20 cellular contexts compared by ENCODE assay signal in genomic region chr9:85964949-85965348, GRCh38. TPM values are rescaled to one million over a fixed set of nuclear protein-coding genes. Genes with fewer than 3 reads are reported as not detected.
DNase-seq lines count a peak whose midpoint lies in the region; ATAC-seq, FAIRE-seq and TF ChIP-seq lines count a peak whose summit lies in the region.
"Had no signal": no experiment of that assay in that cellular context is flagged by ENCODE, and none has a peak within 500 bp of the region (broad histone marks: within the 10 kb centered on the region; RNA-seq: fewer than 3 reads in every experiment).

No MANE protein-coding gene starts in this region.

- no peak for TF ChIP-seq CTCF in astrocyte (IDR thresholded peaks at IDR 0.05; ENCODE audit: insufficient read depth, low read depth, low read length)

- peaks cover 6% of the 10 kb centered on the region for H4K20me1 ChIP-seq in astrocyte (ENCODE audit: insufficient read depth, low read length)

- intact Hi-C loops in activated CD4-positive, alpha-beta memory T cell treated with anti-CD3 and anti-CD28 coated beads for 36 hours (cut with micrococcal nuclease), result no loop called here

- peaks cover 12% of the 10 kb centered on the region for H3K36me3 ChIP-seq in astrocyte (ENCODE audit: insufficient read depth, low read length)

- POLR2A ChIA-PET in activated CD4-positive, alpha-beta memory T cell treated with anti-CD3 and anti-CD28 coated beads, Interleukin-2, amount 10 ng/mL, durations not matched to agents 7 days and 5 days (lab: Charles Lee), result no interaction called here
- POLR2A ChIA-PET in activated CD4-positive, alpha-beta memory T cell treated with anti-CD3 and anti-CD28 coated beads for 36 hours (lab: Charles Lee), result no interaction called here

- no peak overlapping the region for H3K4me3 ChIP-seq in astrocyte (ENCODE audit: insufficient read depth, low read depth, low read length)

- no peak for ATAC-seq in T-helper 17 cell
- ATAC-seq: HepG2 had no signal

- H3K4me1 Mint-ChIP-seq in activated CD4-positive, alpha-beta memory T cell treated with anti-CD3 and anti-CD28 coated beads, Interleukin-2, amount 10 ng/mL, durations not matched to agents 7 days and 5 days, result peaks cover 14% of the 10 kb centered on the region
- peaks cover 3% of the 10 kb centered on the region for H3K4me1 Mint-ChIP-seq in activated CD4-positive, alpha-beta memory T cell treated with anti-CD3 and anti-CD28 coated beads for 36 hours (ENCODE audit: low read depth)
- H3K4me1 Mint-ChIP-seq in T-helper 17 cell, result peaks cover 13% of the 10 kb centered on the region
- H3K4me1 Mint-ChIP-seq in astrocyte (ENCODE audit: low read depth, unreplicated experiment), result peaks cover 3% of the 10 kb centered on the region
- H3K4me1 Mint-ChIP-seq: IgD-negative memory B cell had no signal

- H3K27me3 ChIP-seq in astrocyte (ENCODE audit: insufficient read depth, low read length), result no peaks in the 10 kb centered on the region
- H3K27me3 ChIP-seq: BE2C had no signal

- H3K27ac Mint-ChIP-seq in activated CD4-positive, alpha-beta memory T cell treated with anti-CD3 and anti-CD28 coated beads, Interleukin-2, amount 10 ng/mL, durations not matched to agents 7 days and 5 days, result peak overlapping the region; percentile 29
- H3K27ac Mint-ChIP-seq in activated CD4-positive, alpha-beta memory T cell treated with anti-CD3 and anti-CD28 coated beads for 36 hours, result no peak overlapping the region
- H3K27ac Mint-ChIP-seq in T-helper 17 cell (peak overlapping the region; percentile 78), astrocyte (ENCODE audit: unreplicated experiment) (no peak overlapping the region)
- H3K27ac Mint-ChIP-seq: CD4-positive, alpha-beta T cell; IgD-negative memory B cell had no signal

- CTCF ChIA-PET in activated CD4-positive, alpha-beta memory T cell treated with anti-CD3 and anti-CD28 coated beads, Interleukin-2, amount 10 ng/mL, durations not matched to agents 7 days and 5 days (lab: Charles Lee), result no interaction called here
- CTCF ChIA-PET in activated CD4-positive, alpha-beta memory T cell treated with anti-CD3 and anti-CD28 coated beads for 36 hours (lab: Charles Lee), result no interaction called here

- H3K27me3 Mint-ChIP-seq in activated CD4-positive, alpha-beta memory T cell treated with anti-CD3 and anti-CD28 coated beads, Interleukin-2, amount 10 ng/mL, durations not matched to agents 7 days and 5 days, result no peaks in the 10 kb centered on the region
- no peaks in the 10 kb centered on the region for H3K27me3 Mint-ChIP-seq in activated CD4-positive, alpha-beta memory T cell treated with anti-CD3 and anti-CD28 coated beads for 36 hours
- H3K27me3 Mint-ChIP-seq in T-helper 17 cell, result no peaks in the 10 kb centered on the region
- H3K27me3 Mint-ChIP-seq in astrocyte (ENCODE audit: low read depth, unreplicated experiment), result no peaks in the 10 kb centered on the region
- H3K27me3 Mint-ChIP-seq: CD4-positive, alpha-beta T cell; IgD-negative memory B cell had no signal

- no peaks in the 10 kb centered on the region for H3K9me3 Mint-ChIP-seq in activated CD4-positive, alpha-beta memory T cell treated with anti-CD3 and anti-CD28 coated beads, Interleukin-2, amount 10 ng/mL, durations not matched to agents 7 days and 5 days
- no peaks in the 10 kb centered on the region for H3K9me3 Mint-ChIP-seq in activated CD4-positive, alpha-beta memory T cell treated with anti-CD3 and anti-CD28 coated beads for 36 hours
- H3K9me3 Mint-ChIP-seq in astrocyte (ENCODE audit: unreplicated experiment), result no peaks in the 10 kb centered on the region
- H3K9me3 Mint-ChIP-seq: CD4-positive, alpha-beta T cell; H9; IgD-negative memory B cell had no signal

- H3K4me1 ChIP-seq in astrocyte (ENCODE audit: insufficient read depth, low read length), result no peaks in the 10 kb centered on the region
- H3K4me1 ChIP-seq: BE2C, Caco-2 had no signal

- no peak overlapping the region for H3K4me2 ChIP-seq in astrocyte (ENCODE audit: low read length)

- H3K9me3 ChIP-seq in T-helper 17 cell (ENCODE audit: control insufficient read depth, low read length, poor library complexity, severe bottlenecking), result no peaks in the 10 kb centered on the region
- H3K9me3 ChIP-seq in astrocyte (ENCODE audit: insufficient read depth, low read depth, low read length), result no peaks in the 10 kb centered on the region
- H3K9me3 ChIP-seq: BE2C, Caco-2 had no signal

- no peak overlapping the region for H3K4me3 Mint-ChIP-seq in activated CD4-positive, alpha-beta memory T cell treated with anti-CD3 and anti-CD28 coated beads, Interleukin-2, amount 10 ng/mL, durations not matched to agents 7 days and 5 days
- H3K4me3 Mint-ChIP-seq in activated CD4-positive, alpha-beta memory T cell treated with anti-CD3 and anti-CD28 coated beads for 36 hours, result no peak overlapping the region
- no peak overlapping the region for H3K4me3 Mint-ChIP-seq in T-helper 17 cell
- no peak overlapping the region for H3K4me3 Mint-ChIP-seq in astrocyte (ENCODE audit: unreplicated experiment)
- H3K4me3 Mint-ChIP-seq: CD4-positive, alpha-beta T cell; H9; IgD-negative memory B cell had no signal

- peak; percentile 38 for FAIRE-seq in GM12891 (lab: Jason Lieb, UNC)
- FAIRE-seq in astrocyte (lab: Jason Lieb, UNC), result peak; percentile 9
- FAIRE-seq: D721Med, G401.6, GM18507, H1, HepG2 had no signal

- no peak for DNase-seq in activated CD4-positive, alpha-beta memory T cell treated with anti-CD3 and anti-CD28 coated beads, Interleukin-2, amount 10 ng/mL, durations not matched to agents 7 days and 5 days
- no peak for DNase-seq in activated CD4-positive, alpha-beta memory T cell treated with anti-CD3 and anti-CD28 coated beads for 36 hours
- DNase-seq in GM12891 (ENCODE audit: insufficient read length, low spot score) (no peak), T-helper 17 cell (no peak), astrocyte (ENCODE audit: low read depth) (no peak), NCI-H748 (lab: John Stamatoyannopoulos, UW; ENCODE audit: unreplicated experiment) (no peak), activated gamma-delta T cell treated with Interleukin-2 at 50 U/mL for 16 hours (no peak)
- DNase-seq in activated T-cell treated with anti-CD3 and anti-CD28 coated beads, Interleukin-2, amount 50 U/mL, for 1 hour, result no peak
- DNase-seq: ACHN; BE2C; Caco-2; CD4-positive, alpha-beta T cell; H9 had no signal

- TF ChIP-seq POLR2A in GM12891 (IDR thresholded peaks at IDR 0.05; ENCODE audit: low read depth, low read length), result no peak

- no peaks in the 10 kb centered on the region for H3K79me2 ChIP-seq in astrocyte (ENCODE audit: insufficient read depth, low read length)

- H3K27ac ChIP-seq in astrocyte (ENCODE audit: low read depth, low read length), result no peak overlapping the region
- H3K27ac ChIP-seq: C4-2B had no signal

- H3K9ac ChIP-seq in astrocyte (ENCODE audit: low read length), result no peak overlapping the region

- peaks cover 53% of the 10 kb centered on the region for H3K36me3 Mint-ChIP-seq in activated CD4-positive, alpha-beta memory T cell treated with anti-CD3 and anti-CD28 coated beads, Interleukin-2, amount 10 ng/mL, durations not matched to agents 7 days and 5 days (ENCODE audit: low read depth)
- peaks cover 31% of the 10 kb centered on the region for H3K36me3 Mint-ChIP-seq in activated CD4-positive, alpha-beta memory T cell treated with anti-CD3 and anti-CD28 coated beads for 36 hours
- H3K36me3 Mint-ChIP-seq in T-helper 17 cell (ENCODE audit: low read depth) (peaks cover 15% of the 10 kb centered on the region), astrocyte (ENCODE audit: low read depth, unreplicated experiment) (peaks cover 5% of the 10 kb centered on the region)

- H2AFZ ChIP-seq in astrocyte (ENCODE audit: low read depth, low read length), result no peak overlapping the region

TF ChIP-seq in GM12891, 5 proteins besides CTCF, POLR2A, EP300 and RAD21:
- TF ChIP-seq POLR2AphosphoS5 (IDR thresholded peaks at IDR 0.05; ENCODE audit: low read depth, low read length) (no peak), TAF1 (IDR thresholded peaks at IDR 0.05; ENCODE audit: low read depth, low read length) (no peak), PAX5 (IDR thresholded peaks at IDR 0.05; ENCODE audit: insufficient read depth, low read length, severe bottlenecking) (no peak), SPI1 (IDR thresholded peaks at IDR 0.05; ENCODE audit: low read depth, low read length) (no peak), POU2F2 (IDR thresholded peaks at IDR 0.05; ENCODE audit: low read depth, low read length) (no peak)

RNA-seq across cellular contexts. Expression of gene NAA35, which starts 24.0 kb away (rescaled TPM):
- 10 to 100 TPM; 22.0 to 23.3 TPM for total RNA-seq in activated CD4-positive, alpha-beta memory T cell treated with anti-CD3 and anti-CD28 coated beads, Interleukin-2, amount 10 ng/mL, durations not matched to agents 7 days and 5 days
- total RNA-seq in activated CD4-positive, alpha-beta memory T cell treated with anti-CD3 and anti-CD28 coated beads for 36 hours, result 10 to 100 TPM; 23.0 to 24.3 TPM
- polyA plus RNA-seq in GM12891 (2012; ENCODE audit: low read depth, missing spikeins), result 16.8 TPM
- total RNA-seq in T-helper 17 cell (10 to 100 TPM; 18.8 to 22.3 TPM), astrocyte (28.7 and 31.4 TPM in 2 replicates)

Comparison
In these comparisons a context has a peak if more than half of its experiments do, and no peak if none do; other contexts are left out.
1. H3K27ac Mint-ChIP-seq: peak in activated CD4-positive, alpha-beta memory T cell treated with anti-CD3 and anti-CD28 coated beads, Interleukin-2, amount 10 ng/mL, durations not matched to agents 7 days and 5 days (single experiment) and T-helper 17 cell (single experiment); none in activated CD4-positive, alpha-beta memory T cell treated with anti-CD3 and anti-CD28 coated beads for 36 hours (single experiment) and astrocyte (single experiment).